Comparison of ENCODE assay signal across 13 cellular contexts in the genomic region with DNA sequence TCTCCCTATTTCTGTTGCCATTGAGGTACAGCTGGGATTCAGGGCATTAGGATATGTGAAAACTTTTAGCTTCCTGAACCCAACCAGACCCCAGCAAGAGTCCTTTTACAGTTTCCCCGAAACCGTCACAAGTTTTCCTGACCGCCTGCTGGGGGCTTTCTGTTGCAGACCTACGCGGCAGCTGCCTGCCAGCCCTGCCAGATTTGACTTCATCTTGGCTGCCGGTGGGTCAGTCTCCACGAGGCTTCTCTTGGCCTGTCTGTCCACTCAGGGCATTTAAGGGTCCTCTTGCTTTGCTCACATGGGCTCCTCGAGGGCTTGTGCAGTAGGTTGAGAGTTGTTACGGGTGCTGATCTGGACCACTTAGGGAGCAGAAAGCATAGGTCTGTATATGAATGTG.
"Had no signal": no experiment of that assay in that cellular context is flagged by ENCODE, and none has a peak within 500 bp of the region (broad histone marks: within the 10 kb centered on the region; RNA-seq: fewer than 3 reads in every experiment).

No MANE protein-coding gene starts in this region.

- H3K27me3 Mint-ChIP-seq: activated naive CD8-positive, alpha-beta T cell; naive B cell had no signal

- H3K27ac Mint-ChIP-seq: activated naive CD8-positive, alpha-beta T cell had no signal

- H3K27me3 ChIP-seq: brain microvascular endothelial cell, gastrocnemius medialis, heart right ventricle, suprapubic skin had no signal

- DNase-seq: activated CD4-positive, alpha-beta T cell treated with anti-CD3 and anti-CD28 coated beads, Interleukin-2, amount 50 U/mL, for 48 hours; activated CD4-positive, CD25-positive, alpha-beta regulatory T cell treated with anti-CD3 and anti-CD28 coated beads, Interleukin-2, amount 50 U/mL, for 72 hours; activated gamma-delta T cell; activated T-cell treated with anti-CD3 and anti-CD28 coated beads, Interleukin-2, amount 50 U/mL, for 48 hours; brain microvascular endothelial cell; gastrocnemius medialis; heart right ventricle; naive B cell; right cardiac atrium; small intestine; stimulated activated naive CD4-positive, alpha-beta T cell had no signal

- ATAC-seq: gastrocnemius medialis, heart right ventricle, right cardiac atrium had no signal

- H3K36me3 ChIP-seq: brain microvascular endothelial cell, gastrocnemius medialis, suprapubic skin had no signal

- H3K4me3 ChIP-seq: gastrocnemius medialis, heart right ventricle, suprapubic skin had no signal

- H3K9me3 ChIP-seq: gastrocnemius medialis, heart right ventricle, suprapubic skin had no signal

- H3K4me3 Mint-ChIP-seq: activated naive CD8-positive, alpha-beta T cell had no signal

- H3K27ac ChIP-seq: brain microvascular endothelial cell, gastrocnemius medialis, suprapubic skin had no signal
